Comparison of ENCODE assay signal across 9 cellular contexts in the genomic region with DNA sequence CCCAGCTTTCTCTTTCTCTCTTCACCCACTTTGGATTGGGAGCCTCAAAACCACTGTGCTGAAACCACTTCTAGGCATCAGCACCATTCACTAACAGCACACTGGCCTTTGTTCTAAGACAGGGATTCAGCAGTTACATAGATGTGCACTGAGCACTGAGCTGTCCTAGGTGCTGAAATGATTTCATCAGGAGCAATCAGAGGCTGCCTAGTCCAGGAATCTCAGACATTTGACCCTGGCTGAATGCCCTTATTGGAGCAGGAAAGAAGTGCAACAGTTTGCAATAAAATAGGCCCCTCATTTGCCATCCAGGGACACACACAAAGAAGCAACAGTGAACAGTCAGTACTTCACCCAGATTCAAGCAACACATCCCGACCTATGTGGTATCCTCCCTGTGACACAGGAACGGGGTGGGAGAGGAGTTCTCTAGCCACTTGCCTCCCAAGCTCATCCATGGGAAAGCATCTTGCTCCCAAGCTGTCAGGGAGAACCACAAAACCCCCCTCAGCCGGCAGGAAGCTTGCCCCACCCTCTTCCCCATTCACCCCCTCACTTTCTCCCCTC.
DNase-seq lines count a peak whose midpoint lies in the region; ATAC-seq, FAIRE-seq and TF ChIP-seq lines count a peak whose summit lies in the region.
"Had no signal": no experiment of that assay in that cellular context is flagged by ENCODE, and none has a peak within 500 bp of the region (broad histone marks: within the 10 kb centered on the region; RNA-seq: fewer than 3 reads in every experiment).

No MANE protein-coding gene starts in this region.

- DNase-seq in Calu3 (peak; percentile 58), HTR-8/SVneo (ENCODE audit: insufficient read length, low spot score) (peak; percentile 90), amniotic epithelial cell (ENCODE audit: low read depth) (peak; percentile 46), kidney glomerular epithelial cell (lab: John Stamatoyannopoulos, UW) (peak; percentile 64), amniotic stem cell (lab: John Stamatoyannopoulos, UW) (no peak), NCI-H187 (lab: John Stamatoyannopoulos, UW) (no peak)

- no TSS peak for BruUV-seq in Calu3 (replicated peaks; lab: Mats Ljungman, UMichigan)

- H3K4me3 Mint-ChIP-seq in Calu3 (ENCODE audit: low read depth, unreplicated experiment): no peak overlapping the region
- H3K4me3 Mint-ChIP-seq: central memory CD8-positive, alpha-beta T cell had no signal

- no peak overlapping the region for H3K27ac Mint-ChIP-seq in Calu3 (ENCODE audit: unreplicated experiment)

- H3K27me3 Mint-ChIP-seq in Calu3 (ENCODE audit: unreplicated experiment): peaks cover 59% of the 10 kb centered on the region

- intact Hi-C loops in Calu3 (cut with micrococcal nuclease; ENCODE audit: unreplicated experiment): no loop called here

- no peak for TF ChIP-seq CTCF in Calu3 (IDR thresholded peaks at IDR 0.05; ENCODE audit: unreplicated experiment)

- peaks cover 3% of the 10 kb centered on the region for H3K9me3 Mint-ChIP-seq in Calu3 (ENCODE audit: low read depth, unreplicated experiment)

- H3K36me3 Mint-ChIP-seq in Calu3 (ENCODE audit: insufficient read depth, unreplicated experiment): no peaks in the 10 kb centered on the region

- CTCF ChIA-PET in Calu3 (lab: Charles Lee): no interaction called here

- no peaks in the 10 kb centered on the region for H3K4me1 Mint-ChIP-seq in Calu3 (ENCODE audit: low read depth, unreplicated experiment)
- H3K4me1 Mint-ChIP-seq: central memory CD8-positive, alpha-beta T cell had no signal

- no peak for ATAC-seq in GM18907 (IDR thresholded peaks at IDR 0.05; ENCODE audit: unreplicated experiment)
- no peak for ATAC-seq in HG02763 (IDR thresholded peaks at IDR 0.05; ENCODE audit: unreplicated experiment)

- FAIRE-seq in HTR-8/SVneo (lab: Jason Lieb, UNC): peak; percentile 95

Comparison
In these comparisons a context has a peak if more than half of its experiments do, and no peak if none do; other contexts are left out.
1. DNase-seq: peak in Calu3 (single experiment), HTR-8/SVneo (single experiment), amniotic epithelial cell (single experiment) and kidney glomerular epithelial cell (single experiment); none in amniotic stem cell (single experiment) and NCI-H187 (0 of 2).